8 cellular contexts compared by ENCODE assay signal in genomic region chr10:69087600-69088470, GRCh38. TPM values are rescaled to one million over a fixed set of nuclear protein-coding genes. Genes with fewer than 3 reads are reported as not detected.
A peak's percentile ranks its signal among the peaks of the same experiment; 100 is the strongest.
DNase-seq lines count a peak whose midpoint lies in the region; ATAC-seq, FAIRE-seq and TF ChIP-seq lines count a peak whose summit lies in the region.

Gene SRGN (plus strand): TSS chr10:69088103. CDS start chr10:69088158, 55 bp downstream.

- no peak for TF ChIP-seq CTCF in neutrophil (IDR thresholded peaks at IDR 0.05)
- no peak for TF ChIP-seq CTCF in testis (IDR thresholded peaks at IDR 0.05)
- TF ChIP-seq CTCF in D721Med (IDR thresholded peaks at IDR 0.05; ENCODE audit: insufficient read depth, missing control alignments): no peak

- H3K9me3 ChIP-seq in MG63 (no peaks in the 10 kb centered on the region), neutrophil (no peaks in the 10 kb centered on the region), testis (no peaks in the 10 kb centered on the region)

- H3K4me1 ChIP-seq in neutrophil (ENCODE audit: control insufficient read depth in 1 of 2, insufficient read depth in 1 of 2, low read depth in 1 of 2, low read length in 1 of 2) (peaks cover 45 to 60% of the 10 kb centered on the region in 2 experiments), testis (peaks cover 7% of the 10 kb centered on the region)

- 36 to 45% methylated on average over 9 of the region's 9 CpGs for WGBS in testis, 2 donors

- DNase-seq in CD1c-positive myeloid dendritic cell (ENCODE audit: extremely low spot score) (peak; percentile 96), MG63 (peak; percentile 51), epidermal melanocyte (ENCODE audit: insufficient read length, low spot score) (peak; percentile 58), testis (peak; percentile 84), D721Med (ENCODE audit: insufficient read length, low spot score) (no peak)
- peak in 2 of 3 experiments; percentile 44 to 52 for DNase-seq in activated CD8-positive, alpha-beta memory T cell treated with anti-CD3 and anti-CD28 coated beads for 48 hours (ENCODE audit: low read depth in 2 of 3, low spot score in 2 of 3)

- intact Hi-C loops in testis (cut with DNase I; ENCODE audit: low total_unique reads): no loop called here

- H3K27me3 ChIP-seq in MG63: no peaks in the 10 kb centered on the region
- H3K27me3 ChIP-seq in neutrophil: no peaks in the 10 kb centered on the region
- H3K27me3 ChIP-seq in testis: no peaks in the 10 kb centered on the region

- H3K4me3 ChIP-seq in MG63 (peak within 1 kb of the TSS; percentile 32), neutrophil (ENCODE audit: low read depth in 1 of 2, low read length in 1 of 2) (peak within 1 kb of the TSS; percentile 85 to 94), testis (peak within 1 kb of the TSS; percentile 14 to 44)

- peak within 1 kb of the TSS; percentile 99 for H3K27ac ChIP-seq in neutrophil
- H3K27ac ChIP-seq in testis: peak within 1 kb of the TSS; percentile 60 to 89

- H3K36me3 ChIP-seq in MG63 (no peaks in the 10 kb centered on the region), neutrophil (peaks cover 27% of the 10 kb centered on the region), testis (ENCODE audit: low read depth, missing control alignments) (no peaks in the 10 kb centered on the region)

- no peak for TF ChIP-seq POLR2A in testis (IDR thresholded peaks at IDR 0.05)

- peak; percentile 38 for ATAC-seq in GM21526 (IDR thresholded peaks at IDR 0.05; ENCODE audit: low FRiP score, unreplicated experiment)

- FAIRE-seq in D721Med (lab: Jason Lieb, UNC): no peak

RNA-seq across cellular contexts. Expression of gene SRGN, which starts in this region (rescaled TPM):
- total RNA-seq in MG63 (2014; rRNA removed; shearing (Covaris generic); ENCODE audit: low replicate concordance): 10.2 and 19.6 TPM in 2 replicates
- 10 to 100 TPM; 25.7 to 35.8 TPM for total RNA-seq in testis
- 61.1 TPM for polyA plus RNA-seq in testis (ENCODE audit: insufficient read depth, low read depth, low replicate concordance)

Comparison
In these comparisons a context has a peak if more than half of its experiments do, and no peak if none do; other contexts are left out.
1. H3K4me3 ChIP-seq: peak in every context shown above with its lines; median percentile 90 in neutrophil; 32 in MG63; 29 in testis.